11 cellular contexts compared by ENCODE assay signal in the genomic region with DNA sequence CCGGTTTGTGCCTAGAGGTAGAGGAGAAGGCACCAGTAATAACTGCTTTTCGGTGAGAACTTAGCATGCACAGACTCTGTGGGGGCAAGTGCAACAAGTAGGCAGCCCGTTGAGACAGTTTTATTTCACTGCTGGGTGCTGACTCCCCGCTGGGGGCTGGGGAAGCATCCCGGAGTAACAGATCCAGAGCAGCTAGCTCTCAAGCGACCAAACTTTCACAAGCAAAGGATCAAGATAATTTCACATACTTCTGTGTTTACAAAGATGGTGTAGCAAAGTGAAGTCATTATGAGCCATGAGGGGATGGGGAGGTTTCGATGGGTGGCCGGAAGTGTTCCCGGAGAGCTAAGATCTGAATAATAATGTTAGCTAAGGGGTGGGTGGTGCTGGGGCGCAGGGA. TPM values are rescaled to one million over a fixed set of nuclear protein-coding genes. Genes with fewer than 3 reads are reported as not detected.
DNase-seq lines count a peak whose midpoint lies in the region; ATAC-seq and TF ChIP-seq lines count a peak whose summit lies in the region.
"Had no signal": no experiment of that assay in that cellular context is flagged by ENCODE, and none has a peak within 500 bp of the region (broad histone marks: within the 10 kb centered on the region; RNA-seq: fewer than 3 reads in every experiment).

No MANE protein-coding gene starts in this region.

- H3K79me2 ChIP-seq in fibroblast of lung (ENCODE audit: control insufficient read depth, insufficient read depth, low read length) = peaks cover 73% of the 10 kb centered on the region

- CTCF ChIA-PET in activated naive CD4-positive, alpha-beta T cell treated with anti-CD3 and anti-CD28 coated beads, Interleukin-2, amount 10 ng/mL, durations not matched to agents 7 days and 5 days (lab: Charles Lee) = no interaction called here
- CTCF ChIA-PET in activated naive CD4-positive, alpha-beta T cell treated with anti-CD3 and anti-CD28 coated beads for 36 hours (lab: Charles Lee) = interaction anchor here (1.7 to 4.0 kb wide), 2 partner anchors 16 to 155 kb away, joined by 4 to 24 read pairs; no protein-coding TSS in a partner anchor
- CTCF ChIA-PET in WTC11 (lab: Charles Lee) = interaction anchor here (1.4 to 2.4 kb wide), 4 partner anchors 20 to 75 kb away, joined by 4 to 10 read pairs (median 8); partner anchors contain the start of genes IER2 and STX10

- H4K20me1 ChIP-seq in fibroblast of lung (ENCODE audit: control insufficient read depth, extremely low read depth, insufficient read depth, low read length) = peaks cover 1% of the 10 kb centered on the region

- H3K9me3 ChIP-seq in fibroblast of lung (ENCODE audit: control insufficient read depth, insufficient read depth, low read depth, low read length) = no peaks in the 10 kb centered on the region
- H3K9me3 ChIP-seq: vagina had no signal

- H3K4me3 ChIP-seq in fibroblast of lung (replicated peaks in 1 of 4; ENCODE audit: control extremely low read depth in 1 of 4, insufficient read depth in 1 of 4, low read depth in 3 of 4, low read length in 4 of 4) = peak overlapping the region in 2 of 4 experiments; percentile 1 to 91
- H3K4me3 ChIP-seq: vagina had no signal

- H2AFZ ChIP-seq in fibroblast of lung (ENCODE audit: low read length) = no peak overlapping the region

- peak overlapping the region; percentile 13 for H3K27ac Mint-ChIP-seq in activated naive CD4-positive, alpha-beta T cell treated with anti-CD3 and anti-CD28 coated beads, Interleukin-2, amount 10 ng/mL, durations not matched to agents 7 days and 5 days
- H3K27ac Mint-ChIP-seq in activated naive CD4-positive, alpha-beta T cell treated with anti-CD3 and anti-CD28 coated beads for 36 hours = no peak overlapping the region
- peak overlapping the region; percentile 89 for H3K27ac Mint-ChIP-seq in WTC11
- peak overlapping the region; percentile 84 for H3K27ac Mint-ChIP-seq in stimulated activated memory B cell treated with anti-CD40 and anti-IgM and Interleukin-4, amounts not matched to agents 10 μg/mL and 1 μg/mL and 100 μg/mL, for 72 hours

- H3K4me1 Mint-ChIP-seq in activated naive CD4-positive, alpha-beta T cell treated with anti-CD3 and anti-CD28 coated beads, Interleukin-2, amount 10 ng/mL, durations not matched to agents 7 days and 5 days = peaks cover 46% of the 10 kb centered on the region
- H3K4me1 Mint-ChIP-seq in activated naive CD4-positive, alpha-beta T cell treated with anti-CD3 and anti-CD28 coated beads for 36 hours (ENCODE audit: low read depth) = peaks cover 40% of the 10 kb centered on the region
- H3K4me1 Mint-ChIP-seq in WTC11 = peaks cover 55% of the 10 kb centered on the region
- H3K4me1 Mint-ChIP-seq in stimulated activated memory B cell treated with anti-CD40 and anti-IgM and Interleukin-4, amounts not matched to agents 10 μg/mL and 1 μg/mL and 100 μg/mL, for 72 hours = peaks cover 67% of the 10 kb centered on the region

- H3K9me3 Mint-ChIP-seq in activated naive CD4-positive, alpha-beta T cell treated with anti-CD3 and anti-CD28 coated beads, Interleukin-2, amount 10 ng/mL, durations not matched to agents 7 days and 5 days = no peaks in the 10 kb centered on the region
- H3K9me3 Mint-ChIP-seq in activated naive CD4-positive, alpha-beta T cell treated with anti-CD3 and anti-CD28 coated beads for 36 hours = no peaks in the 10 kb centered on the region
- no peaks in the 10 kb centered on the region for H3K9me3 Mint-ChIP-seq in WTC11
- H3K9me3 Mint-ChIP-seq in stimulated activated memory B cell treated with anti-CD40 and anti-IgM and Interleukin-4, amounts not matched to agents 10 μg/mL and 1 μg/mL and 100 μg/mL, for 72 hours = no peaks in the 10 kb centered on the region

- H3K27me3 ChIP-seq in fibroblast of lung (ENCODE audit: control insufficient read depth, insufficient read depth, low read length) = no peaks in the 10 kb centered on the region
- H3K27me3 ChIP-seq: vagina had no signal

- no peak overlapping the region for H3K4me3 Mint-ChIP-seq in activated naive CD4-positive, alpha-beta T cell treated with anti-CD3 and anti-CD28 coated beads, Interleukin-2, amount 10 ng/mL, durations not matched to agents 7 days and 5 days
- no peak overlapping the region for H3K4me3 Mint-ChIP-seq in activated naive CD4-positive, alpha-beta T cell treated with anti-CD3 and anti-CD28 coated beads for 36 hours
- H3K4me3 Mint-ChIP-seq in WTC11 = peak overlapping the region; percentile 77
- H3K4me3 Mint-ChIP-seq in stimulated activated memory B cell treated with anti-CD40 and anti-IgM and Interleukin-4, amounts not matched to agents 10 μg/mL and 1 μg/mL and 100 μg/mL, for 72 hours = peak overlapping the region; percentile 45

- POLR2A ChIA-PET in WTC11 (lab: Charles Lee) = interaction anchor here (0.9 to 1.7 kb wide), 2 partner anchors 29 to 34 kb away, joined by 3 to 5 read pairs; partner anchors contain the start of genes IER2 and STX10

- intact Hi-C loops in activated naive CD4-positive, alpha-beta T cell treated with anti-CD3 and anti-CD28 coated beads for 36 hours (cut with micrococcal nuclease) = no loop called here

- no peak for DNase-seq in activated naive CD4-positive, alpha-beta T cell treated with anti-CD3 and anti-CD28 coated beads, Interleukin-2, amount 10 ng/mL, durations not matched to agents 7 days and 5 days
- DNase-seq in activated naive CD4-positive, alpha-beta T cell treated with anti-CD3 and anti-CD28 coated beads for 36 hours = no peak
- no peak for DNase-seq in WTC11 (ENCODE audit: low spot score)
- peak; percentile 19 to 75 for DNase-seq in fibroblast of lung (ENCODE audit: low read depth in 2 of 2)
- DNase-seq in GM19238 (ENCODE audit: insufficient read length, low spot score) = no peak
- DNase-seq: NCI-H510A treated with DMSO at 0.1 percent for 48 hours, nucleus accumbens had no signal

- H3K4me2 ChIP-seq in fibroblast of lung (ENCODE audit: extremely low read depth, insufficient read depth, low read length) = peak overlapping the region; percentile 30

- peaks cover 5% of the 10 kb centered on the region for H3K36me3 Mint-ChIP-seq in activated naive CD4-positive, alpha-beta T cell treated with anti-CD3 and anti-CD28 coated beads, Interleukin-2, amount 10 ng/mL, durations not matched to agents 7 days and 5 days
- H3K36me3 Mint-ChIP-seq in activated naive CD4-positive, alpha-beta T cell treated with anti-CD3 and anti-CD28 coated beads for 36 hours (ENCODE audit: low read depth) = no peaks in the 10 kb centered on the region
- H3K36me3 Mint-ChIP-seq in WTC11 = peaks cover 4% of the 10 kb centered on the region; the same call in 1 of the 2 replicates
- H3K36me3 Mint-ChIP-seq in stimulated activated memory B cell treated with anti-CD40 and anti-IgM and Interleukin-4, amounts not matched to agents 10 μg/mL and 1 μg/mL and 100 μg/mL, for 72 hours = peaks cover 5% of the 10 kb centered on the region

- no peak overlapping the region for H3K9ac ChIP-seq in fibroblast of lung (ENCODE audit: insufficient read depth, low read length)

- peaks cover 14% of the 10 kb centered on the region for H3K4me1 ChIP-seq in fibroblast of lung (ENCODE audit: control insufficient read depth, extremely low read depth, insufficient read depth, low read length)

- ATAC-seq in WTC11 = no peak
- ATAC-seq in stimulated activated memory B cell treated with anti-CD40 and anti-IgM and Interleukin-4, amounts not matched to agents 10 μg/mL and 1 μg/mL and 100 μg/mL, for 72 hours = no peak
- ATAC-seq in HG02588 (IDR thresholded peaks at IDR 0.05; ENCODE audit: unreplicated experiment) = no peak
- ATAC-seq in HG02981 (IDR thresholded peaks at IDR 0.05; ENCODE audit: unreplicated experiment) = no peak

- peak overlapping the region; percentile 39 for H3K27ac ChIP-seq in fibroblast of lung (ENCODE audit: insufficient read depth, low read length)
- H3K27ac ChIP-seq: vagina had no signal

- no peaks in the 10 kb centered on the region for H3K27me3 Mint-ChIP-seq in activated naive CD4-positive, alpha-beta T cell treated with anti-CD3 and anti-CD28 coated beads, Interleukin-2, amount 10 ng/mL, durations not matched to agents 7 days and 5 days
- no peaks in the 10 kb centered on the region for H3K27me3 Mint-ChIP-seq in activated naive CD4-positive, alpha-beta T cell treated with anti-CD3 and anti-CD28 coated beads for 36 hours (ENCODE audit: low read depth)
- no peaks in the 10 kb centered on the region; the same call in 1 of the 2 replicates for H3K27me3 Mint-ChIP-seq in WTC11 (ENCODE audit: low read depth)
- H3K27me3 Mint-ChIP-seq in stimulated activated memory B cell treated with anti-CD40 and anti-IgM and Interleukin-4, amounts not matched to agents 10 μg/mL and 1 μg/mL and 100 μg/mL, for 72 hours = no peaks in the 10 kb centered on the region

- peaks cover 4% of the 10 kb centered on the region for H3K36me3 ChIP-seq in fibroblast of lung (ENCODE audit: control insufficient read depth, insufficient read depth, low read length)
- H3K36me3 ChIP-seq: vagina had no signal

- no peak for TF ChIP-seq CTCF in WTC11 (IDR thresholded peaks at IDR 0.05)
- no peak for TF ChIP-seq CTCF in fibroblast of lung (conservative IDR thresholded peaks at IDR 0.05 in 1 of 2, IDR thresholded peaks at IDR 0.05 in 1 of 2; ENCODE audit: low read depth in 1 of 2, low read length in 2 of 2)

RNA-seq across cellular contexts. Expression of gene NACC1, which starts 2.8 kb away (rescaled TPM):
- 10 to 100 TPM; 41.3 to 45.0 TPM for total RNA-seq in activated naive CD4-positive, alpha-beta T cell treated with anti-CD3 and anti-CD28 coated beads for 36 hours
- 212 to 237 TPM (median 213 TPM) in 3 replicates for total RNA-seq in WTC11 (2021)
- 24.7 and 31.9 TPM in 2 replicates for total RNA-seq in fibroblast of lung
- 33.5 and 64.7 TPM in 2 replicates for polyA plus RNA-seq in fibroblast of lung
- polyA plus RNA-seq in fibroblast of lung (2012) = 38.6 and 61.6 TPM in 2 replicates
- 78.1 and 116 TPM in 2 replicates for polyA minus RNA-seq in fibroblast of lung (ENCODE audit: low replicate concordance)

RNA-seq across cellular contexts. Expression of gene TRMT1, which starts 4.3 kb away (rescaled TPM):
- 10 to 100 TPM; 55.8 to 59.6 TPM for total RNA-seq in activated naive CD4-positive, alpha-beta T cell treated with anti-CD3 and anti-CD28 coated beads for 36 hours
- total RNA-seq in WTC11 (2021) (84.0 to 106 TPM (median 86.0 TPM) in 3 replicates), fibroblast of lung (20.3 and 21.8 TPM in 2 replicates)
- polyA plus RNA-seq in fibroblast of lung = 12.2 and 17.9 TPM in 2 replicates
- 12.4 and 24.1 TPM in 2 replicates for polyA plus RNA-seq in fibroblast of lung (2012)
- polyA minus RNA-seq in fibroblast of lung (ENCODE audit: low replicate concordance) = 24.9 and 36.2 TPM in 2 replicates

RNA-seq across cellular contexts. Expression of gene LYL1, which starts 18.2 kb away (rescaled TPM):
- 1 to 10 TPM; 1.8 to 2.2 TPM for total RNA-seq in activated naive CD4-positive, alpha-beta T cell treated with anti-CD3 and anti-CD28 coated beads for 36 hours
- 0.60 to 1.2 TPM (median 0.66 TPM) in 3 replicates for total RNA-seq in WTC11 (2021)
- total RNA-seq in fibroblast of lung = under 0.01 and 1.2 TPM in 2 replicates
- 0.26 and 0.30 TPM in 2 replicates for polyA plus RNA-seq in fibroblast of lung
- polyA plus RNA-seq in fibroblast of lung (2012) = 0.50 and 0.96 TPM in 2 replicates
- polyA minus RNA-seq in fibroblast of lung (ENCODE audit: low replicate concordance) = 0.22 TPM in 1 of 2 replicates, not detected in the other

RNA-seq across cellular contexts. Expression of gene STX10, which starts 29.4 kb away (rescaled TPM):
- total RNA-seq in activated naive CD4-positive, alpha-beta T cell treated with anti-CD3 and anti-CD28 coated beads for 36 hours = 10 to 100 TPM; 48.3 to 48.9 TPM
- 53.7 to 56.9 TPM (median 54.6 TPM) in 3 replicates for total RNA-seq in WTC11 (2021)
- total RNA-seq in fibroblast of lung = 69.2 and 78.1 TPM in 2 replicates
- 48.9 and 54.3 TPM in 2 replicates for polyA plus RNA-seq in fibroblast of lung
- polyA plus RNA-seq in fibroblast of lung (2012) = 61.8 and 73.6 TPM in 2 replicates
- 68.6 and 178 TPM in 2 replicates for polyA minus RNA-seq in fibroblast of lung (ENCODE audit: low replicate concordance)

RNA-seq across cellular contexts. Expression of gene IER2, which starts 29.4 kb away (rescaled TPM):
- total RNA-seq in activated naive CD4-positive, alpha-beta T cell treated with anti-CD3 and anti-CD28 coated beads for 36 hours = 100 to 1,000 TPM; 120 to 123 TPM
- total RNA-seq in WTC11 (2021) (138 to 154 TPM (median 150 TPM) in 3 replicates), fibroblast of lung (21.1 and 26.4 TPM in 2 replicates)
- 16.5 and 99.6 TPM in 2 replicates for polyA plus RNA-seq in fibroblast of lung
- 30.8 and 154 TPM in 2 replicates for polyA plus RNA-seq in fibroblast of lung (2012)
- polyA minus RNA-seq in fibroblast of lung (ENCODE audit: low replicate concordance) = 9.2 and 22.2 TPM in 2 replicates

Comparison
In these comparisons a context has a peak if more than half of its experiments do, and no peak if none do; other contexts are left out.
1. DNase-seq: peak in fibroblast of lung (2 of 2); none in activated naive CD4-positive, alpha-beta T cell treated with anti-CD3 and anti-CD28 coated beads, Interleukin-2, amount 10 ng/mL, durations not matched to agents 7 days and 5 days (single experiment), activated naive CD4-positive, alpha-beta T cell treated with anti-CD3 and anti-CD28 coated beads for 36 hours (single experiment), WTC11 (single experiment) and GM19238 (single experiment).
2. H3K4me3 Mint-ChIP-seq: peak in WTC11 (single experiment) and stimulated activated memory B cell treated with anti-CD40 and anti-IgM and Interleukin-4, amounts not matched to agents 10 μg/mL and 1 μg/mL and 100 μg/mL, for 72 hours (single experiment); none in activated naive CD4-positive, alpha-beta T cell treated with anti-CD3 and anti-CD28 coated beads, Interleukin-2, amount 10 ng/mL, durations not matched to agents 7 days and 5 days (single experiment) and activated naive CD4-positive, alpha-beta T cell treated with anti-CD3 and anti-CD28 coated beads for 36 hours (single experiment).